Comparison of ENCODE assay signal across 8 cellular contexts in genomic region chr12:110100315-110100970, GRCh38. TPM values are rescaled to one million over a fixed set of nuclear protein-coding genes. Genes with fewer than 3 reads are reported as not detected.
DNase-seq lines count a peak whose midpoint lies in the region; ATAC-seq and TF ChIP-seq lines count a peak whose summit lies in the region.

No MANE protein-coding gene starts in this region.

- H3K4me1 ChIP-seq in OCI-LY1 (ENCODE audit: insufficient read depth, low read length, severe bottlenecking): peaks cover 11% of the 10 kb centered on the region
- peaks cover 3 to 4% of the 10 kb centered on the region in 2 donors for H3K4me1 ChIP-seq in naive thymus-derived CD4-positive, alpha-beta T cell (ENCODE audit: control insufficient read depth in 2 of 2, insufficient read depth in 2 of 2, low read length in 2 of 2)

- H3K27me3 ChIP-seq in HL-60 (ENCODE audit: insufficient read depth, poor library complexity, severe bottlenecking) (no peaks in the 10 kb centered on the region), OCI-LY1 (ENCODE audit: insufficient read depth, low read length) (no peaks in the 10 kb centered on the region)
- no peaks in the 10 kb centered on the region for H3K27me3 ChIP-seq in naive thymus-derived CD4-positive, alpha-beta T cell (ENCODE audit: control insufficient read depth in 2 of 2, insufficient read depth in 2 of 2, low read length in 2 of 2)

- no peaks in the 10 kb centered on the region for H3K27me3 Mint-ChIP-seq in naive thymus-derived CD4-positive, alpha-beta T cell

- TF ChIP-seq CTCF in HL-60 (IDR thresholded peaks at IDR 0.05; ENCODE audit: insufficient read depth, low read length) (peak; percentile 79), OCI-LY1 (IDR thresholded peaks at IDR 0.05; ENCODE audit: low read length) (peak; percentile 66), epithelial cell of esophagus (IDR thresholded peaks at IDR 0.05; ENCODE audit: insufficient read depth, low read depth, low read length, missing control alignments) (peak; percentile 95)

- peaks cover 0 to 13% (median 8%) of the 10 kb centered on the region in 7 donors for H3K4me1 Mint-ChIP-seq in naive thymus-derived CD4-positive, alpha-beta T cell

- H3K9me3 Mint-ChIP-seq in naive thymus-derived CD4-positive, alpha-beta T cell: no peaks in the 10 kb centered on the region

- H3K9ac ChIP-seq in OCI-LY1 (ENCODE audit: low read length): no peak overlapping the region; the same call in 1 of the 2 replicates

- H3K27ac ChIP-seq in HL-60 (replicated peaks): no peak overlapping the region
- H3K27ac ChIP-seq in OCI-LY1 (ENCODE audit: low read depth, low read length, poor library complexity, severe bottlenecking): peak overlapping the region; percentile 64
- no peak overlapping the region for H3K27ac ChIP-seq in naive thymus-derived CD4-positive, alpha-beta T cell (ENCODE audit: low read depth, low read length)

- no peaks in the 10 kb centered on the region for H3K9me3 ChIP-seq in OCI-LY1 (ENCODE audit: low read length)
- no peaks in the 10 kb centered on the region for H3K9me3 ChIP-seq in naive thymus-derived CD4-positive, alpha-beta T cell (ENCODE audit: control insufficient read depth in 2 of 3, low read length in 3 of 3)

- peak overlapping the region; percentile 55; the same call in 1 of the 2 replicates for H2AFZ ChIP-seq in OCI-LY1 (ENCODE audit: low read length)

- H3K4me2 ChIP-seq in OCI-LY1 (ENCODE audit: low read length): peak overlapping the region; percentile 59

- POLR2A ChIA-PET in naive thymus-derived CD4-positive, alpha-beta T cell (lab: Charles Lee): interaction anchor here (0.6 to 1.0 kb wide), 2 partner anchors 324 to 331 kb away, joined by 3 to 5 read pairs; no protein-coding TSS in a partner anchor

- no peaks in the 10 kb centered on the region for H3K9me2 ChIP-seq in OCI-LY1 (ENCODE audit: low read depth, low read length)

- no peaks in the 10 kb centered on the region for H4K20me1 ChIP-seq in OCI-LY1 (ENCODE audit: insufficient read depth, low read length)

- H3K79me2 ChIP-seq in OCI-LY1 (ENCODE audit: insufficient read depth, low read length): no peaks in the 10 kb centered on the region

- H3K36me3 Mint-ChIP-seq in naive thymus-derived CD4-positive, alpha-beta T cell: no peaks in the 10 kb centered on the region

- intact Hi-C loops in naive thymus-derived CD4-positive, alpha-beta T cell (cut with micrococcal nuclease): loop anchor here (1.0 to 5.0 kb wide), 15 partner anchors 21 to 788 kb away; partner anchors contain the start of genes ATP2A2 (in 1 of the 2), C12orf76 (in 1 of the 2) and IFT81 (in 1 of the 2)

- CTCF ChIA-PET in naive thymus-derived CD4-positive, alpha-beta T cell (lab: Charles Lee): interaction anchor here (0.6 to 2.8 kb wide), 8 partner anchors 54 to 1534 kb away, joined by 3 to 24 read pairs (median 6); no protein-coding TSS in a partner anchor

- ATAC-seq in GM21367 (IDR thresholded peaks at IDR 0.05; ENCODE audit: unreplicated experiment): peak; percentile 76
- peak; percentile 92 for ATAC-seq in naive thymus-derived CD4-positive, alpha-beta T cell

- peak overlapping the region in 2 of 10 donors; percentile 12 to 44 for H3K4me3 Mint-ChIP-seq in naive thymus-derived CD4-positive, alpha-beta T cell

- H3K27ac Mint-ChIP-seq in naive thymus-derived CD4-positive, alpha-beta T cell: peak overlapping the region in 4 of 9 donors; percentile 3 to 69 (median 42)

- H3K4me3 ChIP-seq in HL-60 (replicated peaks; ENCODE audit: insufficient read depth, low read length): no peak overlapping the region
- H3K4me3 ChIP-seq in OCI-LY1 (ENCODE audit: low read depth, low read length, poor library complexity, severe bottlenecking): no peak overlapping the region
- H3K4me3 ChIP-seq in epithelial cell of esophagus (ENCODE audit: low read length): no peak overlapping the region
- H3K4me3 ChIP-seq in naive thymus-derived CD4-positive, alpha-beta T cell (ENCODE audit: low read length): no peak overlapping the region

- H3K36me3 ChIP-seq in OCI-LY1 (ENCODE audit: insufficient read depth, low read length): no peaks in the 10 kb centered on the region
- no peaks in the 10 kb centered on the region for H3K36me3 ChIP-seq in naive thymus-derived CD4-positive, alpha-beta T cell (ENCODE audit: control insufficient read depth in 2 of 3, insufficient read depth in 3 of 3, low read length in 3 of 3)

- DNase-seq in DMS114 treated with DMSO at 0.1 percent for 48 hours (lab: John Stamatoyannopoulos, UW; ENCODE audit: unreplicated experiment) (peak; percentile 73), HL-60 (ENCODE audit: low read depth in 1 of 2, low spot score in 1 of 2) (peak; percentile 60 to 78), epithelial cell of esophagus (ENCODE audit: low read depth) (peak; percentile 73)
- DNase-seq in activated CD8-positive, alpha-beta memory T cell treated with anti-CD3 and anti-CD28 coated beads, Interleukin-2, amount 50 U/mL, for 48 hours: peak; percentile 73
- peak in 8 of 9 donors; percentile 33 to 60 (median 55) for DNase-seq in naive thymus-derived CD4-positive, alpha-beta T cell
- DNase-seq in stimulated activated naive CD4-positive, alpha-beta T cell treated with Interleukin-2 at 50 U/mL for 16 hours (lab: John Stamatoyannopoulos, UW): peak; percentile 40

- no peaks in the 10 kb centered on the region for H3F3A ChIP-seq in OCI-LY1 (ENCODE audit: insufficient read depth, low read length)

RNA-seq across cellular contexts. Expression of gene IFT81, which starts 23.7 kb away (rescaled TPM):
- total RNA-seq in naive thymus-derived CD4-positive, alpha-beta T cell: 1 to 10 TPM in 4 of 5 experiments, under 1 TPM in 1; 0.66 to 1.3 (median 1.3) TPM
- under 1 TPM; 0.72 to 0.99 TPM for polyA plus RNA-seq in naive thymus-derived CD4-positive, alpha-beta T cell

RNA-seq across cellular contexts. Expression of gene C12orf76, which starts 52.1 kb away (rescaled TPM):
- total RNA-seq in naive thymus-derived CD4-positive, alpha-beta T cell: 10 to 100 TPM; 14.6 to 28.7 (median 27.8) TPM
- 10 to 100 TPM; 14.3 to 21.0 TPM for polyA plus RNA-seq in naive thymus-derived CD4-positive, alpha-beta T cell
